Comparison of ENCODE assay signal across 17 cellular contexts in the genomic region with DNA sequence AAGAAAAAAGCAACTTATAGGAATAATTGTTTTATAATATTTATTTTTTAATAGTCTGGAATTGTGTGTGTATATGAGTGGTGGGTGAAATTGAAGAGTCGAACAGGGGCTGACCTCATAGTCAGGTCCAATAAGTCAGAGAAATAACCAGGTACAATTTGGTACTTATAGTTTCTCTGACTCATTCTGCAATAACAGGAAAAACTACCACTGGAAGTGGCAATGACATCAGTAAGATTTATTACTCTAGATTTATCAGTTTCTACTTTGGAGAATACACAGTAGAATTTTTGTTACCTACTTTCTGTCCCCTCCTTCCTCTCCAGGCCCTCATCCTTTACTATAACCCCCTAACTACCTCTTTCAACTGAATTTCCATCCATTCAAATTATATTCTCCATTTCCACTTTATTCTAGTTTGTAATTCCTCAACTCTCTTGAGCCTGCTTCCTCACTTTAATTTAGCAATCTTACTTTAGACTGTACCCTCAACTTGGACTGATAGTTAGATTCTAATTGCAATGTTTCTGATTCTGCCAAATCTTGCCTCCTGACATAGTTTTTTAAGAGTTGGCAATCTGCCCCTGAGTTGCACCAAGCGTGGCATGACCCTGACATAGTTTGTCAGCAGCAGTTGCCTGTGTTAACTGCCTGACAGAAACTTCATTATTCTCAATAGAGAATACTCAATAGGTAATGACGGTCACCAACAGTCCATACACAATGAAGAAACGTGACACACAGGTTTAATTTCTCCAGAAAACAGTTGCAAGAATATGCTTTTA.
DNase-seq lines count a peak whose midpoint lies in the region; ATAC-seq, FAIRE-seq and TF ChIP-seq lines count a peak whose summit lies in the region.
"Had no signal": no experiment of that assay in that cellular context is flagged by ENCODE, and none has a peak within 500 bp of the region (broad histone marks: within the 10 kb centered on the region; RNA-seq: fewer than 3 reads in every experiment).

No MANE protein-coding gene starts in this region.

- no peak overlapping the region for H3K27ac Mint-ChIP-seq in activated T-helper 1 cell treated with anti-CD3 and anti-CD28 coated beads, Interleukin-12 subunit alpha, Interleukin-12 subunit beta, Interleukin-2, Interleukin-4 antibody, amounts not matched to agents 30 ng/mL and 10 ng/mL and 1 ng/mL, durations not matched to agents 14 hours and 24 hours and 36 hours
- H3K27ac Mint-ChIP-seq: B cell; CD4-positive, alpha-beta T cell had no signal

- CTCF ChIA-PET in PC-3 (lab: Charles Lee) (no interaction called here), endothelial cell of umbilical vein (lab: Charles Lee) (interaction anchor here (1.3 kb wide), 1 partner anchor 8 kb away, joined by 3 read pairs; no protein-coding TSS in a partner anchor)

- H3K9ac ChIP-seq in PC-3 (ENCODE audit: low read length) (no peak overlapping the region), endothelial cell of umbilical vein (replicated peaks; ENCODE audit: extremely low read depth, insufficient read depth, low read length) (no peak overlapping the region)

- H3K9me1 ChIP-seq in endothelial cell of umbilical vein (replicated peaks; ENCODE audit: control insufficient read depth, extremely low read depth, insufficient read depth, low read length): no peaks in the 10 kb centered on the region

- H4K20me1 ChIP-seq in PC-3 (ENCODE audit: low read length) (no peaks in the 10 kb centered on the region), endothelial cell of umbilical vein (replicated peaks; ENCODE audit: control insufficient read depth, extremely low read depth, insufficient read depth, low read length) (no peaks in the 10 kb centered on the region), osteoblast (ENCODE audit: insufficient read depth, low read length) (no peaks in the 10 kb centered on the region)

- no peak overlapping the region for H2AFZ ChIP-seq in PC-3 (ENCODE audit: low read length)
- no peak overlapping the region for H2AFZ ChIP-seq in endothelial cell of umbilical vein (ENCODE audit: low read depth, low read length)
- no peak overlapping the region for H2AFZ ChIP-seq in osteoblast (ENCODE audit: low read length)

- ATAC-seq in PC-3 (peak; percentile 55), GM21360 (IDR thresholded peaks at IDR 0.05; ENCODE audit: unreplicated experiment) (no peak)

- H3K27me3 Mint-ChIP-seq in activated T-helper 1 cell treated with anti-CD3 and anti-CD28 coated beads, Interleukin-12 subunit alpha, Interleukin-12 subunit beta, Interleukin-2, Interleukin-4 antibody, amounts not matched to agents 30 ng/mL and 10 ng/mL and 1 ng/mL, durations not matched to agents 14 hours and 24 hours and 36 hours (ENCODE audit: insufficient read depth): no peaks in the 10 kb centered on the region
- H3K27me3 Mint-ChIP-seq: B cell; CD4-positive, alpha-beta T cell had no signal

- H3K36me3 ChIP-seq in PC-3 (ENCODE audit: low read depth, low read length) (no peaks in the 10 kb centered on the region), endothelial cell of umbilical vein (ENCODE audit: control insufficient read depth in 2 of 2, extremely low read depth in 1 of 2, insufficient read depth in 2 of 2, low read length in 2 of 2) (no peaks in the 10 kb centered on the region), osteoblast (ENCODE audit: insufficient read depth, low read length) (no peaks in the 10 kb centered on the region)
- H3K36me3 ChIP-seq: SJSA1 had no signal

- POLR2A ChIA-PET in PC-3 (lab: Charles Lee; ENCODE audit: unreplicated experiment): no interaction called here
- POLR2A ChIA-PET in endothelial cell of umbilical vein (lab: Charles Lee): no interaction called here

- H3K4me1 Mint-ChIP-seq in activated T-helper 1 cell treated with anti-CD3 and anti-CD28 coated beads, Interleukin-12 subunit alpha, Interleukin-12 subunit beta, Interleukin-2, Interleukin-4 antibody, amounts not matched to agents 30 ng/mL and 10 ng/mL and 1 ng/mL, durations not matched to agents 14 hours and 24 hours and 36 hours (ENCODE audit: low read depth): no peaks in the 10 kb centered on the region
- H3K4me1 Mint-ChIP-seq: B cell had no signal

- intact Hi-C loops in PC-3 (cut with micrococcal nuclease) (no loop called here), endothelial cell of umbilical vein (cut with micrococcal nuclease) (loop anchor here (1.0 to 5.0 kb wide), 2 partner anchors 180 to 1114 kb away; a partner anchor contains a TSS)
- intact Hi-C loops in activated T-helper 1 cell treated with anti-CD3 and anti-CD28 coated beads, Interleukin-12 subunit alpha, Interleukin-12 subunit beta, Interleukin-2, Interleukin-4 antibody, amounts not matched to agents 30 ng/mL and 10 ng/mL and 1 ng/mL, durations not matched to agents 14 hours and 24 hours and 36 hours (cut with micrococcal nuclease): no loop called here

- H3K4me3 ChIP-seq in PC-3 (ENCODE audit: low read length): no peak overlapping the region
- H3K4me3 ChIP-seq in endothelial cell of umbilical vein (replicated peaks in 1 of 3; ENCODE audit: insufficient read depth in 1 of 3, low read depth in 1 of 3, low read length in 3 of 3): no peak overlapping the region
- H3K4me3 ChIP-seq in osteoblast (ENCODE audit: insufficient read depth, low read length): no peak overlapping the region
- H3K4me3 ChIP-seq: SJSA1 had no signal

- no peak for TF ChIP-seq POLR2A in endothelial cell of umbilical vein (IDR thresholded peaks at IDR 0.05; ENCODE audit: low read depth, low read length)

- TF ChIP-seq CTCF in PC-3 (conservative IDR thresholded peaks at IDR 0.05; ENCODE audit: low read depth, low read length): no peak
- no peak for TF ChIP-seq CTCF in endothelial cell of umbilical vein (IDR thresholded peaks at IDR 0.05; ENCODE audit: extremely low read depth in 1 of 2, insufficient read depth in 1 of 2, low read depth in 1 of 2, low read length in 2 of 2)
- no peak for TF ChIP-seq CTCF in osteoblast (IDR thresholded peaks at IDR 0.05; ENCODE audit: extremely low read depth, low read depth, low read length)

- H3K4me2 ChIP-seq in PC-3 (ENCODE audit: low read length): no peak overlapping the region
- H3K4me2 ChIP-seq in endothelial cell of umbilical vein (ENCODE audit: insufficient read depth, low read length): peak overlapping the region; percentile 39
- H3K4me2 ChIP-seq in osteoblast (ENCODE audit: insufficient read depth, low read length): no peak overlapping the region

- H3K27me3 ChIP-seq in PC-3 (ENCODE audit: low read length): no peaks in the 10 kb centered on the region
- H3K27me3 ChIP-seq in endothelial cell of umbilical vein (ENCODE audit: control insufficient read depth in 2 of 2, insufficient read depth in 2 of 2, low read length in 2 of 2): no peaks in the 10 kb centered on the region
- no peaks in the 10 kb centered on the region for H3K27me3 ChIP-seq in osteoblast (ENCODE audit: insufficient read depth, low read length)
- H3K27me3 ChIP-seq: SJSA1 had no signal

- BruUV-seq in PC-3 (replicated peaks; lab: Mats Ljungman, UMichigan) (no TSS peak), endothelial cell of umbilical vein (replicated peaks; lab: Mats Ljungman, UMichigan) (no TSS peak)

- no peaks in the 10 kb centered on the region for H3K9me2 ChIP-seq in PC-3 (replicated peaks; ENCODE audit: low read length)

- H3K36me3 Mint-ChIP-seq in activated T-helper 1 cell treated with anti-CD3 and anti-CD28 coated beads, Interleukin-12 subunit alpha, Interleukin-12 subunit beta, Interleukin-2, Interleukin-4 antibody, amounts not matched to agents 30 ng/mL and 10 ng/mL and 1 ng/mL, durations not matched to agents 14 hours and 24 hours and 36 hours (ENCODE audit: low read depth): no peaks in the 10 kb centered on the region

- H3K4me3 Mint-ChIP-seq in activated T-helper 1 cell treated with anti-CD3 and anti-CD28 coated beads, Interleukin-12 subunit alpha, Interleukin-12 subunit beta, Interleukin-2, Interleukin-4 antibody, amounts not matched to agents 30 ng/mL and 10 ng/mL and 1 ng/mL, durations not matched to agents 14 hours and 24 hours and 36 hours: no peak overlapping the region
- H3K4me3 Mint-ChIP-seq: B cell; CD4-positive, alpha-beta T cell had no signal

- H3K79me2 ChIP-seq in PC-3 (ENCODE audit: low read length): no peaks in the 10 kb centered on the region
- H3K79me2 ChIP-seq in endothelial cell of umbilical vein (ENCODE audit: control insufficient read depth, insufficient read depth, low read length): no peaks in the 10 kb centered on the region
- H3K79me2 ChIP-seq in osteoblast (ENCODE audit: insufficient read depth, low read length): no peaks in the 10 kb centered on the region

- dilution Hi-C loops in endothelial cell of umbilical vein (cut with MboI; ENCODE audit: extremely low pct_ligation_motif_present, low sequenced_read_pairs): no loop called here

- DNase-seq in ELR (ENCODE audit: low read depth) (peak; percentile 27), PC-3 (peak; percentile 53), endothelial cell of umbilical vein (ENCODE audit: low read depth, low spot score) (peak; percentile 56), osteoblast (ENCODE audit: insufficient read length, low spot score, missing footprints) (peak; percentile 68), NOMO-1 treated with dmso at 0.1 percent for 144 hours (lab: John Stamatoyannopoulos, UW; ENCODE audit: unreplicated experiment) (no peak)
- DNase-seq in activated T-helper 1 cell treated with anti-CD3 and anti-CD28 coated beads, Interleukin-12 subunit alpha, Interleukin-12 subunit beta, Interleukin-2, Interleukin-4 antibody, amounts not matched to agents 30 ng/mL and 10 ng/mL and 1 ng/mL, durations not matched to agents 14 hours and 24 hours and 36 hours (ENCODE audit: low spot score): no peak
- DNase-seq: ACHN; CD4-positive, alpha-beta T cell; MM.1S; NCI-H1105 treated with DMSO at 0.1 percent for 48 hours; NCI-H187 treated with DMSO at 0.1 percent for 48 hours; NCI-H524; OCI-M1 had no signal

- H3F3A ChIP-seq in PC-3 (ENCODE audit: low read length, unreplicated experiment): no peaks in the 10 kb centered on the region

- no peak for FAIRE-seq in endothelial cell of umbilical vein (lab: Jason Lieb, UNC)
- FAIRE-seq: H54 had no signal

- no peaks in the 10 kb centered on the region for H3K9me3 Mint-ChIP-seq in activated T-helper 1 cell treated with anti-CD3 and anti-CD28 coated beads, Interleukin-12 subunit alpha, Interleukin-12 subunit beta, Interleukin-2, Interleukin-4 antibody, amounts not matched to agents 30 ng/mL and 10 ng/mL and 1 ng/mL, durations not matched to agents 14 hours and 24 hours and 36 hours
- H3K9me3 Mint-ChIP-seq: CD4-positive, alpha-beta T cell had no signal

- H3K9me3 ChIP-seq in PC-3 (ENCODE audit: low read length) (no peaks in the 10 kb centered on the region), endothelial cell of umbilical vein (replicated peaks; ENCODE audit: control insufficient read depth, insufficient read depth, low read length) (no peaks in the 10 kb centered on the region), osteoblast (ENCODE audit: low read depth, low read length) (no peaks in the 10 kb centered on the region)
- H3K9me3 ChIP-seq: SJSA1 had no signal

- H3K4me1 ChIP-seq in PC-3 (ENCODE audit: insufficient read depth, low read length): peaks cover 4% of the 10 kb centered on the region
- H3K4me1 ChIP-seq in endothelial cell of umbilical vein (ENCODE audit: control insufficient read depth, extremely low read depth, insufficient read depth, low read length): peaks cover 19% of the 10 kb centered on the region
- H3K4me1 ChIP-seq in osteoblast (ENCODE audit: insufficient read depth, low read length): no peaks in the 10 kb centered on the region
- H3K4me1 ChIP-seq: SJSA1 had no signal

- no peak overlapping the region for H3K27ac ChIP-seq in PC-3 (ENCODE audit: low read length)
- no peak overlapping the region for H3K27ac ChIP-seq in endothelial cell of umbilical vein (ENCODE audit: insufficient read depth, low read depth, low read length)
- H3K27ac ChIP-seq in osteoblast (ENCODE audit: low read depth, low read length): no peak overlapping the region
- H3K27ac ChIP-seq: SJSA1 had no signal

Comparison
In these comparisons a context has a peak if more than half of its experiments do, and no peak if none do; other contexts are left out.
1. DNase-seq: peak in ELR (single experiment), PC-3 (single experiment), endothelial cell of umbilical vein (single experiment) and osteoblast (single experiment); none in NOMO-1 treated with dmso at 0.1 percent for 144 hours (single experiment) and activated T-helper 1 cell treated with anti-CD3 and anti-CD28 coated beads, Interleukin-12 subunit alpha, Interleukin-12 subunit beta, Interleukin-2, Interleukin-4 antibody, amounts not matched to agents 30 ng/mL and 10 ng/mL and 1 ng/mL, durations not matched to agents 14 hours and 24 hours and 36 hours (single experiment).